22 cellular contexts compared by ENCODE assay signal in genomic region chr20:39855799-39856198, GRCh38.
DNase-seq lines count a peak whose midpoint lies in the region; TF ChIP-seq lines count a peak whose summit lies in the region.
"Had no signal": no experiment of that assay in that cellular context is flagged by ENCODE, and none has a peak within 500 bp of the region (broad histone marks: within the 10 kb centered on the region; RNA-seq: fewer than 3 reads in every experiment).

No MANE protein-coding gene starts in this region.

- no peak overlapping the region for H3K9ac ChIP-seq in parathyroid adenoma
- H3K9ac ChIP-seq: BLaER1 treated with 17β-estradiol and CSF1 and Interleukin-3, amounts not matched to agents 10 nM and 100 nM had no signal

- no peaks in the 10 kb centered on the region for H3K36me3 ChIP-seq in parathyroid adenoma (ENCODE audit: control insufficient read depth, insufficient read depth, low read length)
- H3K36me3 ChIP-seq: BLaER1 treated with 17β-estradiol and CSF1 and Interleukin-3, amounts not matched to agents 10 nM and 100 nM; upper lobe of right lung had no signal

- peaks cover 28% of the 10 kb centered on the region for H3K4me1 ChIP-seq in parathyroid adenoma
- H3K4me1 ChIP-seq: psoas muscle had no signal

- H2AFZ ChIP-seq in parathyroid adenoma, result no peak overlapping the region

- no peak overlapping the region for H3K4me2 ChIP-seq in parathyroid adenoma (ENCODE audit: low read length)
- H3K4me2 ChIP-seq: BLaER1 treated with 17β-estradiol and CSF1 and Interleukin-3, amounts not matched to agents 10 nM and 100 nM had no signal

- TF ChIP-seq CTCF in fibroblast of mammary gland (conservative IDR thresholded peaks at IDR 0.05; ENCODE audit: control insufficient read depth, insufficient read depth, low read depth, low read length) (no peak), parathyroid adenoma (IDR thresholded peaks at IDR 0.05) (no peak), dorsolateral prefrontal cortex (IDR thresholded peaks at IDR 0.05 in 54 of 56, conservative IDR thresholded peaks at IDR 0.05 in 2 of 56; ENCODE audit: low read depth in 1 of 56, partially characterized antibody in 56 of 56) (no peak)

- no peaks in the 10 kb centered on the region for H3K9me3 ChIP-seq in parathyroid adenoma (ENCODE audit: control insufficient read depth, low read length)
- H3K9me3 ChIP-seq: BLaER1 treated with 17β-estradiol and CSF1 and Interleukin-3, amounts not matched to agents 10 nM and 100 nM; psoas muscle; upper lobe of right lung had no signal

- peak; percentile 17 for DNase-seq in Daoy (ENCODE audit: low read depth)
- peak; percentile 90 for DNase-seq in M059J (ENCODE audit: low read depth)
- peak; percentile 86 for DNase-seq in fibroblast of mammary gland (ENCODE audit: low read depth)
- DNase-seq in dorsolateral prefrontal cortex, result no peak
- no peak for DNase-seq in NCI-H82 treated with DMSO at 0.1 percent for 48 hours (lab: John Stamatoyannopoulos, UW; ENCODE audit: unreplicated experiment)
- no peak for DNase-seq in NCI-H1694 treated with DMSO at 0.1 percent for 48 hours (lab: John Stamatoyannopoulos, UW)
- no peak for DNase-seq in HT-29 (ENCODE audit: low spot score)
- DNase-seq: activated CD4-positive, alpha-beta T cell treated with anti-CD3 and anti-CD28 coated beads for 36 hours; activated gamma-delta T cell; effector memory CD8-positive, alpha-beta T cell; GOT3; kidney glomerular epithelial cell; MV-4-11; NCI-H1694; NCI-H526; psoas muscle; RPMI8226; small intestine; substantia nigra; upper lobe of right lung had no signal

- no peaks in the 10 kb centered on the region for H3K27me3 ChIP-seq in parathyroid adenoma (ENCODE audit: control insufficient read depth, insufficient read depth, low read length)
- H3K27me3 ChIP-seq in dorsolateral prefrontal cortex, result peaks cover 0 to 5% (median 0%) of the 10 kb centered on the region in 45 donors
- H3K27me3 ChIP-seq: BLaER1 treated with 17β-estradiol and CSF1 and Interleukin-3, amounts not matched to agents 10 nM and 100 nM; upper lobe of right lung had no signal

- H3K79me2 ChIP-seq in parathyroid adenoma, result no peaks in the 10 kb centered on the region

- no peak overlapping the region for H3K4me3 ChIP-seq in fibroblast of mammary gland (ENCODE audit: control insufficient read depth, low read depth, low read length)
- H3K4me3 ChIP-seq in parathyroid adenoma (ENCODE audit: low read depth, low read length), result no peak overlapping the region
- H3K4me3 ChIP-seq in dorsolateral prefrontal cortex, result no peak overlapping the region
- H3K4me3 ChIP-seq: BLaER1 treated with 17β-estradiol and CSF1 and Interleukin-3, amounts not matched to agents 10 nM and 100 nM; psoas muscle; upper lobe of right lung had no signal

- peak overlapping the region; percentile 66 for H3K27ac ChIP-seq in parathyroid adenoma
- H3K27ac ChIP-seq in dorsolateral prefrontal cortex, result no peak overlapping the region
- H3K27ac ChIP-seq: BLaER1 treated with 17β-estradiol and CSF1 and Interleukin-3, amounts not matched to agents 10 nM and 100 nM; psoas muscle; upper lobe of right lung had no signal

- intact Hi-C loops in dorsolateral prefrontal cortex (cut with DNase I), result no loop called here

Comparison
In these comparisons a context has a peak if more than half of its experiments do, and no peak if none do; other contexts are left out.
1. DNase-seq: peak in Daoy (single experiment), M059J (single experiment) and fibroblast of mammary gland (single experiment); none in dorsolateral prefrontal cortex (0 of 10), NCI-H82 treated with DMSO at 0.1 percent for 48 hours (single experiment), NCI-H1694 treated with DMSO at 0.1 percent for 48 hours (single experiment) and HT-29 (single experiment).